ENCODE assay signal across 41 cellular contexts in the genomic region with DNA sequence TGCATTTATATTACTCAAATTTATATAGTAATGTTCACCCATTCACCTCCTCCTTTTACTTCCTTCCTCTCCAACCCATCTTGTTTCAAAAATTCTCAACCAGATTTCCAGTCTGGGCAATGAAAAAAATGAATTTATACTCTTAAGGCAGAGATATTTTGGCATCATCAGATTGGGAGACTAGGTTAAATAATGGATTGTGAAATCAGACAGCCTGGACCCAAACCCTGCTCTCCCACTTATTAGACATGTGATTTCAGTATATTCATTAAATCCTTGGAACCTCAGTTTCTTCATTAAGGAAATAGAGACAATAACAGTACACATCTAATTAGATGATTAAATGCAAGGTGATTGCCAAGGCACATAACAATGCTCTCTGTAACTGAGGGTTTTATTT. TPM values are rescaled to one million over a fixed set of nuclear protein-coding genes. Genes with fewer than 3 reads are reported as not detected.
"Had no signal": no experiment of that assay in that cellular context is flagged by ENCODE, and none has a peak within 500 bp of the region (broad histone marks: within the 10 kb centered on the region; RNA-seq: fewer than 3 reads in every experiment).

No MANE protein-coding gene starts in this region.

- H3K4me3 Mint-ChIP-seq: activated naive CD4-positive, alpha-beta T cell treated with anti-CD3 and anti-CD28 coated beads for 36 hours; activated naive CD4-positive, alpha-beta T cell treated with anti-CD3 and anti-CD28 coated beads, Interleukin-2, amount 10 ng/mL, durations not matched to agents 7 days and 5 days; activated naive CD4-positive, alpha-beta T cell treated with anti-CD3 and anti-CD28 coated beads, Interleukin-2, amount 50 U/mL, for 24 hours; activated naive CD8-positive, alpha-beta T cell; activated naive CD8-positive, alpha-beta T cell treated with anti-CD3 and anti-CD28 coated beads for 36 hours; activated naive CD8-positive, alpha-beta T cell treated with anti-CD3 and anti-CD28 coated beads, Interleukin-2, amount 10 ng/mL, durations not matched to agents 7 days and 5 days; activated naive CD8-positive, alpha-beta T cell treated with anti-CD3 and anti-CD28 coated beads, Interleukin-2, amount 50 U/mL, for 24 hours; activated T-cell treated with anti-CD3 and anti-CD28 coated beads, Interleukin-2, amount 50 U/mL, for 24 hours; activated T-cell treated with anti-CD3 and anti-CD28 coated beads, Interleukin-2, amount 50 U/mL, for 4 hours; activated T-cell treated with anti-CD3 and anti-CD28 coated beads, Interleukin-2, amount 50 U/mL, for 72 hours; activated T-helper 1 cell treated with anti-CD3 and anti-CD28 coated beads, Interleukin-12 subunit alpha, Interleukin-12 subunit beta, Interleukin-2, Interleukin-4 antibody, amounts not matched to agents 30 ng/mL and 10 ng/mL and 1 ng/mL, durations not matched to agents 14 hours and 24 hours and 36 hours; activated T-helper 17 cell treated with anti-CD3 and anti-CD28 coated beads, Interleukin-2, amount 50 U/mL, for 72 hours; brain; central memory CD8-positive, alpha-beta T cell had no signal

- H3K27me3 ChIP-seq: adrenal gland, ascending aorta, body of pancreas, brain microvascular endothelial cell, breast epithelium, cardiac muscle cell had no signal

- H3K9me3 Mint-ChIP-seq: activated naive CD4-positive, alpha-beta T cell treated with anti-CD3 and anti-CD28 coated beads, Interleukin-2, amount 10 ng/mL, durations not matched to agents 7 days and 5 days; activated naive CD4-positive, alpha-beta T cell treated with anti-CD3 and anti-CD28 coated beads, Interleukin-2, amount 50 U/mL, for 24 hours; activated naive CD4-positive, alpha-beta T cell treated with anti-CD3 and anti-CD28 coated beads, Interleukin-2, amount 50 U/mL, for 72 hours; activated T-cell treated with anti-CD3 and anti-CD28 coated beads, Interleukin-2, amount 50 U/mL, for 24 hours; activated T-cell treated with anti-CD3 and anti-CD28 coated beads, Interleukin-2, amount 50 U/mL, for 4 hours; activated T-cell treated with anti-CD3 and anti-CD28 coated beads, Interleukin-2, amount 50 U/mL, for 72 hours; activated T-helper 1 cell treated with anti-CD3 and anti-CD28 coated beads, Interleukin-12 subunit alpha, Interleukin-12 subunit beta, Interleukin-2, Interleukin-4 antibody, amounts not matched to agents 30 ng/mL and 10 ng/mL and 1 ng/mL, durations not matched to agents 14 hours and 24 hours and 36 hours; activated T-helper 17 cell treated with anti-CD3 and anti-CD28 coated beads, Interleukin-2, amount 50 U/mL, for 72 hours; activated T-helper 2 cell treated with anti-CD3 and anti-CD28 coated beads, Interferon-gamma antibody, Interleukin-2, Interleukin-4, amounts not matched to agents 10 μg/mL and 5 μg/mL and 100 μg/mL, durations not matched to agents 14 hours and 24 hours and 36 hours; central memory CD8-positive, alpha-beta T cell had no signal

- H3K4me1 ChIP-seq: adrenal gland, ascending aorta, breast epithelium had no signal

- H3K27me3 Mint-ChIP-seq: activated naive CD4-positive, alpha-beta T cell treated with anti-CD3 and anti-CD28 coated beads, Interleukin-2, amount 10 ng/mL, durations not matched to agents 7 days and 5 days had no signal

- H3K36me3 Mint-ChIP-seq: activated naive CD4-positive, alpha-beta T cell treated with anti-CD3 and anti-CD28 coated beads, Interleukin-2, amount 10 ng/mL, durations not matched to agents 7 days and 5 days; activated naive CD4-positive, alpha-beta T cell treated with anti-CD3 and anti-CD28 coated beads, Interleukin-2, amount 50 U/mL, for 72 hours; activated naive CD8-positive, alpha-beta T cell treated with anti-CD3 and anti-CD28 coated beads for 36 hours; activated naive CD8-positive, alpha-beta T cell treated with anti-CD3 and anti-CD28 coated beads, Interleukin-2, amount 10 ng/mL, durations not matched to agents 7 days and 5 days; brain had no signal

- ATAC-seq: activated naive CD4-positive, alpha-beta T cell treated with anti-CD3 and anti-CD28 coated beads, Interleukin-2, amount 50 U/mL, for 72 hours; activated naive CD8-positive, alpha-beta T cell treated with anti-CD3 and anti-CD28 coated beads, Interleukin-2, amount 50 U/mL, for 24 hours; activated T-cell treated with anti-CD3 and anti-CD28 coated beads, Interleukin-2, amount 50 U/mL, for 4 hours; activated T-cell treated with anti-CD3 and anti-CD28 coated beads, Interleukin-2, amount 50 U/mL, for 72 hours; activated T-helper 17 cell treated with anti-CD3 and anti-CD28 coated beads, Interleukin-2, amount 50 U/mL, for 72 hours; body of pancreas had no signal

- DNase-seq: activated effector memory CD4-positive, alpha-beta T cell treated with anti-CD3 and anti-CD28 coated beads, Interleukin-2, amount 50 U/mL, for 16 hours; activated effector memory CD4-positive, alpha-beta T cell treated with Interleukin-2 at 50 U/mL for 16 hours; activated gamma-delta T cell; activated gamma-delta T cell treated with Interleukin-2 at 50 U/mL for 16 hours; activated naive CD4-positive, alpha-beta T cell; activated naive CD4-positive, alpha-beta T cell treated with anti-CD3 and anti-CD28 coated beads for 36 hours; activated naive CD4-positive, alpha-beta T cell treated with anti-CD3 and anti-CD28 coated beads, Interleukin-2, amount 10 ng/mL, durations not matched to agents 7 days and 5 days; activated naive CD4-positive, alpha-beta T cell treated with anti-CD3 and anti-CD28 coated beads, Interleukin-2, amount 50 U/mL, for 16 hours; activated naive CD4-positive, alpha-beta T cell treated with Interleukin-2 at 50 U/mL for 16 hours; activated naive CD8-positive, alpha-beta T cell treated with anti-CD3 and anti-CD28 coated beads for 36 hours; activated naive CD8-positive, alpha-beta T cell treated with anti-CD3 and anti-CD28 coated beads, Interleukin-2, amount 10 ng/mL, durations not matched to agents 7 days and 5 days; activated naive CD8-positive, alpha-beta T cell treated with anti-CD3 and anti-CD28 coated beads, Interleukin-2, amount 50 U/mL, for 24 hours; activated T-cell treated with anti-CD3 and anti-CD28 coated beads, Interleukin-2, amount 50 U/mL, for 1 hour; activated T-cell treated with anti-CD3 and anti-CD28 coated beads, Interleukin-2, amount 50 U/mL, for 24 hours; activated T-cell treated with anti-CD3 and anti-CD28 coated beads, Interleukin-2, amount 50 U/mL, for 4 hours; activated T-cell treated with anti-CD3 and anti-CD28 coated beads, Interleukin-2, amount 50 U/mL, for 48 hours; activated T-cell treated with anti-CD3 and anti-CD28 coated beads, Interleukin-2, amount 50 U/mL, for 72 hours; adrenal gland; amniotic stem cell; amygdala; anterior cingulate cortex; aorta; body of pancreas; brain microvascular endothelial cell; caudate nucleus; central memory CD4-positive, alpha-beta T cell; cerebellar nuclear complex had no signal

- H3K4me3 ChIP-seq: adrenal gland, ascending aorta, body of pancreas, breast epithelium, cardiac muscle cell had no signal

- H3K36me3 ChIP-seq: adrenal gland, ascending aorta, brain microvascular endothelial cell, breast epithelium, cardiac muscle cell had no signal

- H3K27ac ChIP-seq: adrenal gland, ascending aorta, body of pancreas, brain microvascular endothelial cell, breast epithelium, cardiac muscle cell had no signal

- H3K27ac Mint-ChIP-seq: activated naive CD4-positive, alpha-beta T cell treated with anti-CD3 and anti-CD28 coated beads for 36 hours; activated naive CD4-positive, alpha-beta T cell treated with anti-CD3 and anti-CD28 coated beads, Interleukin-2, amount 10 ng/mL, durations not matched to agents 7 days and 5 days; activated naive CD4-positive, alpha-beta T cell treated with anti-CD3 and anti-CD28 coated beads, Interleukin-2, amount 50 U/mL, for 24 hours; activated naive CD4-positive, alpha-beta T cell treated with anti-CD3 and anti-CD28 coated beads, Interleukin-2, amount 50 U/mL, for 72 hours; activated naive CD8-positive, alpha-beta T cell; activated naive CD8-positive, alpha-beta T cell treated with anti-CD3 and anti-CD28 coated beads for 36 hours; activated naive CD8-positive, alpha-beta T cell treated with anti-CD3 and anti-CD28 coated beads, Interleukin-2, amount 10 ng/mL, durations not matched to agents 7 days and 5 days; activated naive CD8-positive, alpha-beta T cell treated with anti-CD3 and anti-CD28 coated beads, Interleukin-2, amount 50 U/mL, for 24 hours; activated T-cell treated with anti-CD3 and anti-CD28 coated beads, Interleukin-2, amount 50 U/mL, for 24 hours; activated T-cell treated with anti-CD3 and anti-CD28 coated beads, Interleukin-2, amount 50 U/mL, for 72 hours; activated T-helper 1 cell treated with anti-CD3 and anti-CD28 coated beads, Interleukin-12 subunit alpha, Interleukin-12 subunit beta, Interleukin-2, Interleukin-4 antibody, amounts not matched to agents 30 ng/mL and 10 ng/mL and 1 ng/mL, durations not matched to agents 14 hours and 24 hours and 36 hours; activated T-helper 17 cell treated with anti-CD3 and anti-CD28 coated beads, Interleukin-2, amount 50 U/mL, for 72 hours; activated T-helper 2 cell treated with anti-CD3 and anti-CD28 coated beads, Interferon-gamma antibody, Interleukin-2, Interleukin-4, amounts not matched to agents 10 μg/mL and 5 μg/mL and 100 μg/mL, durations not matched to agents 14 hours and 24 hours and 36 hours; brain had no signal

- FAIRE-seq: astrocyte, bronchial epithelial cell had no signal

- H3K9me3 ChIP-seq: adrenal gland, ascending aorta, body of pancreas, breast epithelium had no signal

- H3K4me1 Mint-ChIP-seq: activated naive CD4-positive, alpha-beta T cell treated with anti-CD3 and anti-CD28 coated beads, Interleukin-2, amount 10 ng/mL, durations not matched to agents 7 days and 5 days; activated naive CD4-positive, alpha-beta T cell treated with anti-CD3 and anti-CD28 coated beads, Interleukin-2, amount 50 U/mL, for 24 hours; activated T-helper 17 cell treated with anti-CD3 and anti-CD28 coated beads, Interleukin-2, amount 50 U/mL, for 72 hours; brain; central memory CD8-positive, alpha-beta T cell had no signal

RNA-seq across cellular contexts. Expression of gene ACSM1, which starts 7.8 kb away (rescaled TPM):
- total RNA-seq: activated naive CD4-positive, alpha-beta T cell treated with anti-CD3 and anti-CD28 coated beads for 36 hours; activated T-cell treated with anti-CD3 and anti-CD28 coated beads, Interleukin-2, amount 50 U/mL, for 4 hours; activated T-helper 1 cell treated with anti-CD3 and anti-CD28 coated beads, Interleukin-12 subunit alpha, Interleukin-12 subunit beta, Interleukin-2, Interleukin-4 antibody, amounts not matched to agents 30 ng/mL and 10 ng/mL and 1 ng/mL, durations not matched to agents 14 hours and 24 hours and 36 hours; ascending aorta; cardiac muscle cell; chondrocyte had no signal
- polyA plus RNA-seq: cardiac muscle cell had no signal
